Comparison of ENCODE assay signal across 18 cellular contexts in genomic region chr7:84209006-84209405, GRCh38. TPM values are rescaled to one million over a fixed set of nuclear protein-coding genes. Genes with fewer than 3 reads are reported as not detected.
DNase-seq lines count a peak whose midpoint lies in the region; ATAC-seq, FAIRE-seq and TF ChIP-seq lines count a peak whose summit lies in the region.
"Had no signal": no experiment of that assay in that cellular context is flagged by ENCODE, and none has a peak within 500 bp of the region (broad histone marks: within the 10 kb centered on the region; RNA-seq: fewer than 3 reads in every experiment).

No MANE protein-coding gene starts in this region.

- H3K9me3 Mint-ChIP-seq in GM23338, result no peaks in the 10 kb centered on the region
- H3K9me3 Mint-ChIP-seq: HFFc6 had no signal

- H3K27me3 ChIP-seq in GM23338 (ENCODE audit: insufficient read depth) (no peaks in the 10 kb centered on the region), foreskin keratinocyte (no peaks in the 10 kb centered on the region), lung (ENCODE audit: control insufficient read depth, insufficient read depth) (no peaks in the 10 kb centered on the region), prostate gland (replicated peaks; ENCODE audit: insufficient read depth) (no peaks in the 10 kb centered on the region)

- H3K27me3 Mint-ChIP-seq in GM23338 (ENCODE audit: insufficient read depth, low read depth, poor library complexity), result no peaks in the 10 kb centered on the region
- H3K27me3 Mint-ChIP-seq: CD4-positive, alpha-beta memory T cell had no signal

- H3K4me2 ChIP-seq in GM23338, result no peak overlapping the region

- H4K20me1 ChIP-seq in GM23338 (replicated peaks; ENCODE audit: insufficient read depth), result no peaks in the 10 kb centered on the region

- no peak overlapping the region for H2AFZ ChIP-seq in GM23338

- FAIRE-seq in RCC 7860 (lab: Jason Lieb, UNC), result peak; percentile 2
- FAIRE-seq: GM12892 had no signal

- H3K4me1 ChIP-seq in GM23338 (ENCODE audit: insufficient read depth), result peaks cover 42% of the 10 kb centered on the region
- H3K4me1 ChIP-seq in foreskin keratinocyte, result peaks cover 12% of the 10 kb centered on the region
- H3K4me1 ChIP-seq in lung (ENCODE audit: control insufficient read depth in 2 of 2, insufficient read depth in 2 of 2, low read length in 2 of 2), result no peaks in the 10 kb centered on the region
- H3K4me1 ChIP-seq in prostate gland (replicated peaks), result no peaks in the 10 kb centered on the region

- H3F3A ChIP-seq in GM23338 (replicated peaks; ENCODE audit: low read depth), result no peaks in the 10 kb centered on the region; the same call in 1 of the 2 replicates

- H3K27ac ChIP-seq in GM23338 (ENCODE audit: low read depth) (peak overlapping the region; percentile 57; the same call in 1 of the 2 replicates), foreskin keratinocyte (no peak overlapping the region), lung (ENCODE audit: low read depth in 1 of 2, low read length in 1 of 2) (no peak overlapping the region), prostate gland (no peak overlapping the region)

- no peaks in the 10 kb centered on the region for H3K9me2 ChIP-seq in GM23338 (ENCODE audit: insufficient read depth)

- no peak for TF ChIP-seq POLR2A in prostate gland (IDR thresholded peaks at IDR 0.05)

- H3K36me3 ChIP-seq in GM23338 (ENCODE audit: insufficient read depth), result no peaks in the 10 kb centered on the region
- no peaks in the 10 kb centered on the region for H3K36me3 ChIP-seq in lung (ENCODE audit: control insufficient read depth in 2 of 2, insufficient read depth in 2 of 2, low read length in 2 of 2)
- no peaks in the 10 kb centered on the region for H3K36me3 ChIP-seq in prostate gland
- H3K36me3 ChIP-seq: HAP-1 had no signal

- H3K36me3 Mint-ChIP-seq in GM23338 (ENCODE audit: low read depth), result peaks cover 3% of the 10 kb centered on the region; the same call in 1 of the 3 replicates
- H3K36me3 Mint-ChIP-seq: CD4-positive, alpha-beta memory T cell had no signal

- peak overlapping the region; percentile 44; the same call in 1 of the 2 replicates for H3K27ac Mint-ChIP-seq in GM23338
- H3K27ac Mint-ChIP-seq: CD4-positive, alpha-beta memory T cell; HFFc6 had no signal

- H3K9me3 ChIP-seq in lung (ENCODE audit: control insufficient read depth in 2 of 2, insufficient read depth in 1 of 2, low read length in 1 of 2) (no peaks in the 10 kb centered on the region), prostate gland (no peaks in the 10 kb centered on the region)
- H3K9me3 ChIP-seq: HAP-1 had no signal

- ATAC-seq in GM23338 (no peak), foreskin keratinocyte (peak; percentile 33), lung (ENCODE audit: insufficient read depth, low FRiP score) (peak; percentile 34), HG03521 (IDR thresholded peaks at IDR 0.05; ENCODE audit: unreplicated experiment) (no peak), GM21529 (IDR thresholded peaks at IDR 0.05; ENCODE audit: unreplicated experiment) (no peak)

- H3K4me3 Mint-ChIP-seq in GM23338, result no peak overlapping the region
- H3K4me3 Mint-ChIP-seq: CD4-positive, alpha-beta memory T cell; HFFc6 had no signal

- peaks cover 41% of the 10 kb centered on the region for H3K4me1 Mint-ChIP-seq in GM23338

- intact Hi-C loops in prostate gland (cut with DNase I), result no loop called here

- DNase-seq in GM23338 (ENCODE audit: low spot score) (no peak), RCC 7860 (ENCODE audit: low spot score) (no peak), foreskin keratinocyte (no peak), lung (ENCODE audit: low spot score) (no peak), prostate gland (ENCODE audit: low spot score) (no peak), activated T-cell treated with anti-CD3 and anti-CD28 coated beads for 4 hours (no peak)
- DNase-seq: C1 segment of cervical spinal cord; Calu3; CD4-positive, alpha-beta memory T cell; COR-L47; DMS53; DMS79 treated with DMSO at 0.1 percent for 48 hours; GOT3; HFFc6 had no signal

- 63 to 64% methylated on average over 1 of the region's 1 CpG for WGBS in lung, 2 donors
- WGBS in prostate gland, result 69% methylated on average over 1 of the region's 1 CpG

- TF ChIP-seq CTCF in GM23338 (conservative IDR thresholded peaks at IDR 0.05; ENCODE audit: low read depth in 2 of 2) (no peak), foreskin keratinocyte (conservative IDR thresholded peaks at IDR 0.05) (no peak), lung (IDR thresholded peaks at IDR 0.05; ENCODE audit: control extremely low read depth, extremely low read depth) (no peak), prostate gland (IDR thresholded peaks at IDR 0.05) (no peak)

- no peaks in the 10 kb centered on the region for H3K79me2 ChIP-seq in GM23338 (replicated peaks; ENCODE audit: insufficient read depth)

- no peak overlapping the region for H3K4me3 ChIP-seq in GM23338
- H3K4me3 ChIP-seq in lung, result no peak overlapping the region
- H3K4me3 ChIP-seq in prostate gland, result no peak overlapping the region
- H3K4me3 ChIP-seq: HAP-1 had no signal

TF ChIP-seq in GM23338, 12 proteins besides CTCF, POLR2A, EP300 and RAD21 (continues in another document):
- TF ChIP-seq NANOG (IDR thresholded peaks at IDR 0.05; ENCODE audit: borderline replicate concordance) (no peak), EZH2phosphoT487 (IDR thresholded peaks at IDR 0.05; ENCODE audit: unreplicated experiment) (no peak), POLR2AphosphoS5 (IDR thresholded peaks at IDR 0.05; ENCODE audit: low read depth) (no peak), ZNF331 (CRISPR knock-in tag; IDR thresholded peaks at IDR 0.05; ENCODE audit: low read depth) (no peak), ZNF462 (CRISPR knock-in tag; IDR thresholded peaks at IDR 0.05) (no peak), JUNB (IDR thresholded peaks at IDR 0.05; ENCODE audit: unreplicated experiment) (no peak)

RNA-seq across cellular contexts. Expression of gene SEMA3A, which starts 14.4 kb away (rescaled TPM):
- 46.4 and 54.5 TPM in 2 replicates for total RNA-seq in GM23338 (2014; rRNA removed; shearing (Covaris generic))
- polyA plus RNA-seq in GM23338 (2016; fragmentation: Nextera tagmentation; extraction: Ambion mirVana) (12.3 and 19.8 TPM in 2 replicates), foreskin keratinocyte (0.66 and 1.0 TPM in 2 replicates), lung (1 to 10 TPM in 1 of 2 donors, under 1 TPM in 1; 0.79 to 1.5 TPM)
- total RNA-seq in foreskin keratinocyte (3.2 and 4.6 TPM in 2 replicates), lung (10 to 100 TPM in 1 of 2 donors, 1 to 10 TPM in 1; 9.4 to 21.4 TPM), prostate gland (1 to 10 TPM; 1.6 to 1.9 TPM)

Comparison
In these comparisons a context has a peak if more than half of its experiments do, and no peak if none do; other contexts are left out.
1. ATAC-seq: peak in foreskin keratinocyte (single experiment) and lung (single experiment); none in GM23338 (single experiment), HG03521 (single experiment) and GM21529 (single experiment).